ENCODE assay signal across 13 cellular contexts in genomic region chr4:161546902-161547301, GRCh38.
"Had no signal": no experiment of that assay in that cellular context is flagged by ENCODE, and none has a peak within 500 bp of the region (broad histone marks: within the 10 kb centered on the region; RNA-seq: fewer than 3 reads in every experiment).

No MANE protein-coding gene starts in this region.

- DNase-seq: activated CD4-positive, alpha-beta T cell treated with anti-CD3 and anti-CD28 coated beads for 1 hour; activated CD4-positive, alpha-beta T cell treated with anti-CD3 and anti-CD28 coated beads, Interleukin-2, amount 50 U/mL, for 48 hours; activated gamma-delta T cell; activated T-cell treated with anti-CD3 and anti-CD28 coated beads, Interleukin-2, amount 50 U/mL, for 4 hours; anterior cingulate cortex; cortex of kidney; effector memory CD4-positive, alpha-beta T cell; hypothalamus; naive thymus-derived CD4-positive, alpha-beta T cell; retina; T-helper 2 cell had no signal

- H3K27ac ChIP-seq: epithelial cell of prostate had no signal

- ATAC-seq: activated T-cell treated with anti-CD3 and anti-CD28 coated beads, Interleukin-2, amount 50 U/mL, for 4 hours; naive thymus-derived CD4-positive, alpha-beta T cell had no signal

- H3K4me3 ChIP-seq: lung had no signal
